In genomic region chr20:44009679-44009992, GRCh38 we compare ENCODE assay signal across 24 cellular contexts.
"Had no signal": no experiment of that assay in that cellular context is flagged by ENCODE, and none has a peak within 500 bp of the region (broad histone marks: within the 10 kb centered on the region; RNA-seq: fewer than 3 reads in every experiment).

No MANE protein-coding gene starts in this region.

- ATAC-seq: activated CD4-positive, alpha-beta T cell treated with anti-CD3 and anti-CD28 coated beads for 36 hours; activated T-helper 17 cell treated with anti-CD3 and anti-CD28 coated beads, Interleukin-2, amount 50 U/mL, for 72 hours; natural killer cell treated with Interleukin-12 subunit alpha and Interleukin-12 subunit beta and Interleukin-15 and Interleukin-18, amount 100 ng/mL, for 72 hours; pancreas; psoas muscle had no signal

- H3K36me3 ChIP-seq: breast epithelium, heart left ventricle, pancreas, right atrium auricular region, spleen had no signal

- H3K27me3 Mint-ChIP-seq: activated B cell treated with CpG ODN at 0.5 μM for 24 hours, memory B cell had no signal

- H3K4me3 Mint-ChIP-seq: activated B cell treated with CpG ODN at 0.5 μM for 24 hours; activated CD4-positive, alpha-beta T cell treated with anti-CD3 and anti-CD28 coated beads for 36 hours; activated naive CD8-positive, alpha-beta T cell treated with anti-CD3 and anti-CD28 coated beads for 36 hours; activated T-cell treated with anti-CD3 and anti-CD28 coated beads, Interleukin-2, amount 50 U/mL, for 24 hours; activated T-helper 17 cell treated with anti-CD3 and anti-CD28 coated beads, Interleukin-2, amount 50 U/mL, for 72 hours; central memory CD8-positive, alpha-beta T cell; memory B cell; natural killer cell treated with Interleukin-12 subunit alpha and Interleukin-12 subunit beta and Interleukin-15 and Interleukin-18, amount 100 ng/mL, for 72 hours had no signal

- H3K27me3 ChIP-seq: pancreas, right atrium auricular region, testis, upper lobe of left lung had no signal

- H3K4me3 ChIP-seq: breast epithelium, coronary artery, heart left ventricle, pancreas, psoas muscle, right atrium auricular region, spleen, testis, upper lobe of left lung had no signal

- H3K27ac ChIP-seq: breast epithelium, coronary artery, epithelial cell of prostate, heart left ventricle, pancreas, psoas muscle, right atrium auricular region, spleen, testis, upper lobe of left lung had no signal

- DNase-seq: activated B cell treated with CpG ODN at 0.5 μM for 24 hours; activated CD4-positive, alpha-beta T cell treated with anti-CD3 and anti-CD28 coated beads for 36 hours; activated CD4-positive, alpha-beta T cell treated with anti-CD3 and anti-CD28 coated beads, Interleukin-2, amount 50 U/mL, for 4 hours; activated CD8-positive, alpha-beta memory T cell treated with anti-CD3 and anti-CD28 coated beads for 24 hours; activated CD8-positive, alpha-beta memory T cell treated with anti-CD3 and anti-CD28 coated beads, Interleukin-2, amount 50 U/mL, for 4 hours; activated naive CD8-positive, alpha-beta T cell treated with anti-CD3 and anti-CD28 coated beads for 36 hours; activated T-cell treated with anti-CD3 and anti-CD28 coated beads, Interleukin-2, amount 50 U/mL, for 24 hours; heart left ventricle; pancreas; psoas muscle; spleen; stimulated activated CD4-positive, alpha-beta T cell treated with anti-CD3 and anti-CD28 coated beads, Interleukin-4, amount 100 ng/mL, for 1 hour; stimulated activated naive CD4-positive, alpha-beta T cell; T1000; testis; upper lobe of left lung had no signal

- H3K4me1 ChIP-seq: breast epithelium, pancreas, psoas muscle, right atrium auricular region, testis had no signal

- H3K36me3 Mint-ChIP-seq: activated naive CD8-positive, alpha-beta T cell treated with anti-CD3 and anti-CD28 coated beads for 36 hours; memory B cell; natural killer cell treated with Interleukin-12 subunit alpha and Interleukin-12 subunit beta and Interleukin-15 and Interleukin-18, amount 100 ng/mL, for 72 hours had no signal

- H3K27ac Mint-ChIP-seq: activated B cell treated with CpG ODN at 0.5 μM for 24 hours; activated CD4-positive, alpha-beta T cell treated with anti-CD3 and anti-CD28 coated beads for 36 hours; activated naive CD8-positive, alpha-beta T cell treated with anti-CD3 and anti-CD28 coated beads for 36 hours; activated T-cell treated with anti-CD3 and anti-CD28 coated beads, Interleukin-2, amount 50 U/mL, for 24 hours; activated T-helper 17 cell treated with anti-CD3 and anti-CD28 coated beads, Interleukin-2, amount 50 U/mL, for 72 hours; memory B cell had no signal

- H3K9me3 ChIP-seq: breast epithelium, heart left ventricle, pancreas, psoas muscle, right atrium auricular region, spleen, testis, upper lobe of left lung had no signal

- H3K9me3 Mint-ChIP-seq: activated B cell treated with CpG ODN at 0.5 μM for 24 hours; activated naive CD8-positive, alpha-beta T cell treated with anti-CD3 and anti-CD28 coated beads for 36 hours; activated T-cell treated with anti-CD3 and anti-CD28 coated beads, Interleukin-2, amount 50 U/mL, for 24 hours; activated T-helper 17 cell treated with anti-CD3 and anti-CD28 coated beads, Interleukin-2, amount 50 U/mL, for 72 hours; central memory CD8-positive, alpha-beta T cell; memory B cell; natural killer cell treated with Interleukin-12 subunit alpha and Interleukin-12 subunit beta and Interleukin-15 and Interleukin-18, amount 100 ng/mL, for 72 hours had no signal

- H3K4me1 Mint-ChIP-seq: activated B cell treated with CpG ODN at 0.5 μM for 24 hours; activated T-helper 17 cell treated with anti-CD3 and anti-CD28 coated beads, Interleukin-2, amount 50 U/mL, for 72 hours; memory B cell had no signal
